14 cellular contexts compared by ENCODE assay signal in genomic region chr5:173243808-173244305, GRCh38. TPM values are rescaled to one million over a fixed set of nuclear protein-coding genes. Genes with fewer than 3 reads are reported as not detected.
DNase-seq lines count a peak whose midpoint lies in the region; ATAC-seq and TF ChIP-seq lines count a peak whose summit lies in the region.
"Had no signal": no experiment of that assay in that cellular context is flagged by ENCODE, and none has a peak within 500 bp of the region (broad histone marks: within the 10 kb centered on the region; RNA-seq: fewer than 3 reads in every experiment).

No MANE protein-coding gene starts in this region.

- ATAC-seq in heart left ventricle (peak in 3 of 4 donors; percentile 11 to 29 (median 16)), left lung (no peak)
- ATAC-seq: sciatic nerve had no signal

- TF ChIP-seq CTCF in heart left ventricle (IDR thresholded peaks at IDR 0.05), result no peak
- no peak for TF ChIP-seq CTCF in left lung (IDR thresholded peaks at IDR 0.05)

- H3K9me3 ChIP-seq in heart left ventricle (no peaks in the 10 kb centered on the region), trophoblast cell (ENCODE audit: insufficient read depth, low read depth, low read length) (peaks cover 7% of the 10 kb centered on the region), left lung (no peaks in the 10 kb centered on the region), Karpas-422 (ENCODE audit: low read length) (no peaks in the 10 kb centered on the region)

- H3K79me2 ChIP-seq in trophoblast cell (ENCODE audit: control insufficient read depth, insufficient read depth, low read length, poor library complexity), result no peaks in the 10 kb centered on the region
- H3K79me2 ChIP-seq in Karpas-422 (ENCODE audit: low read length), result no peaks in the 10 kb centered on the region

- no peak overlapping the region for H2BK120ac ChIP-seq in trophoblast cell (ENCODE audit: insufficient read depth, low read length, poor library complexity)

- peaks cover 11% of the 10 kb centered on the region for H3K4me1 Mint-ChIP-seq in T-helper 2 cell treated with Interferon-gamma antibody and Interleukin-4, amounts not matched to agents 5 μg/mL and 100 μg/mL, for 36 hours (ENCODE audit: low read depth)

- no peaks in the 10 kb centered on the region for H3K9me3 Mint-ChIP-seq in T-helper 2 cell treated with Interferon-gamma antibody and Interleukin-4, amounts not matched to agents 5 μg/mL and 100 μg/mL, for 36 hours

- H3K23ac ChIP-seq in trophoblast cell (ENCODE audit: low read length), result no peak overlapping the region

- H3K18ac ChIP-seq in trophoblast cell (ENCODE audit: low read length), result no peak overlapping the region

- peak overlapping the region; percentile 41 for H3K4me3 Mint-ChIP-seq in T-helper 2 cell treated with Interferon-gamma antibody and Interleukin-4, amounts not matched to agents 5 μg/mL and 100 μg/mL, for 36 hours

- H3K4me2 ChIP-seq in trophoblast cell (ENCODE audit: low read length) (peak overlapping the region; percentile 5), Karpas-422 (ENCODE audit: low read depth, low read length, poor library complexity, severe bottlenecking) (no peak overlapping the region)

- H3K27me3 Mint-ChIP-seq in T-helper 2 cell treated with Interferon-gamma antibody and Interleukin-4, amounts not matched to agents 5 μg/mL and 100 μg/mL, for 36 hours (ENCODE audit: low read depth), result peaks cover 94% of the 10 kb centered on the region

- H3K36me3 ChIP-seq in heart left ventricle, result no peaks in the 10 kb centered on the region
- H3K36me3 ChIP-seq in trophoblast cell (ENCODE audit: control insufficient read depth in 1 of 2, insufficient read depth in 2 of 2, low read length in 2 of 2), result no peaks in the 10 kb centered on the region
- no peaks in the 10 kb centered on the region for H3K36me3 ChIP-seq in left lung
- no peaks in the 10 kb centered on the region for H3K36me3 ChIP-seq in Karpas-422 (ENCODE audit: insufficient read depth, low read length)

- intact Hi-C loops in heart left ventricle (cut with DNase I), result loop anchor here in 5 of 10 donors (1.0 to 5.0 kb wide), 3 partner anchors 33 to 35 kb away; no protein-coding TSS in a partner anchor
- intact Hi-C loops in left lung (cut with DNase I), result no loop called here

- H3K36me3 Mint-ChIP-seq in T-helper 2 cell treated with Interferon-gamma antibody and Interleukin-4, amounts not matched to agents 5 μg/mL and 100 μg/mL, for 36 hours (ENCODE audit: low read depth), result peaks cover 1% of the 10 kb centered on the region

- H3K4ac ChIP-seq in trophoblast cell (ENCODE audit: low read depth, low read length), result no peak overlapping the region

- H4K91ac ChIP-seq in trophoblast cell (ENCODE audit: low read depth, low read length), result no peak overlapping the region

- TF ChIP-seq POLR2A in heart left ventricle (IDR thresholded peaks at IDR 0.05), result no peak

- H3K9me2 ChIP-seq in Karpas-422 (replicated peaks; ENCODE audit: insufficient read depth, low read length), result no peaks in the 10 kb centered on the region

- H4K20me1 ChIP-seq in Karpas-422 (ENCODE audit: insufficient read depth, low read depth, low read length), result no peaks in the 10 kb centered on the region

- peak overlapping the region; percentile 76 to 98 (median 90) for H3K27ac ChIP-seq in heart left ventricle
- no peak overlapping the region for H3K27ac ChIP-seq in trophoblast cell (ENCODE audit: low read depth, low read length)
- no peak overlapping the region for H3K27ac ChIP-seq in left lung
- H3K27ac ChIP-seq in Karpas-422 (ENCODE audit: low read length), result no peak overlapping the region

- H3K4me3 ChIP-seq in heart left ventricle (peak overlapping the region; percentile 37 to 60 (median 48)), trophoblast cell (ENCODE audit: low read depth, low read length) (no peak overlapping the region), left lung (no peak overlapping the region), Karpas-422 (ENCODE audit: low read length) (no peak overlapping the region)
- H3K4me3 ChIP-seq: lung had no signal

- no peak for DNase-seq in T-helper 2 cell treated with Interferon-gamma antibody and Interleukin-4, amounts not matched to agents 5 μg/mL and 100 μg/mL, for 36 hours (ENCODE audit: low spot score)
- DNase-seq in T-helper 2 cell (no peak), M059J (ENCODE audit: low read depth) (peak; percentile 12), heart left ventricle (peak in 3 of 5 donors; percentile 49 to 61 (median 50)), trophoblast cell (peak in 1 of 2 donors; percentile 8), left lung (no peak), NCI-H446 (lab: John Stamatoyannopoulos, UW) (no peak), Karpas-422 (no peak)
- DNase-seq: cerebellar nuclear complex, KBM-7, NCI-H345 had no signal

- no peak overlapping the region for H4K12ac ChIP-seq in trophoblast cell (ENCODE audit: low read depth, low read length)

- H3K9ac ChIP-seq in trophoblast cell (ENCODE audit: low read length), result no peak overlapping the region
- no peak overlapping the region for H3K9ac ChIP-seq in Karpas-422 (ENCODE audit: low read length)

- peaks cover 0 to 50% (median 9%) of the 10 kb centered on the region in 12 donors for H3K4me1 ChIP-seq in heart left ventricle
- H3K4me1 ChIP-seq in trophoblast cell (ENCODE audit: control insufficient read depth in 1 of 2, insufficient read depth in 2 of 2, low read length in 2 of 2), result peaks cover 7 to 9% of the 10 kb centered on the region in 2 experiments
- H3K4me1 ChIP-seq in left lung, result peaks cover under 1 to 4% of the 10 kb centered on the region in 2 donors
- peaks cover 6% of the 10 kb centered on the region for H3K4me1 ChIP-seq in Karpas-422 (ENCODE audit: low read length)

- no peak overlapping the region for H2BK5ac ChIP-seq in trophoblast cell (ENCODE audit: low read depth, low read length, poor library complexity)

- H3K27me3 ChIP-seq in heart left ventricle (peaks cover 7 to 99% (median 47%) of the 10 kb centered on the region in 9 donors), trophoblast cell (ENCODE audit: insufficient read depth, low read length) (peaks cover 74% of the 10 kb centered on the region), left lung (peaks cover 92 to 100% of the 10 kb centered on the region in 2 donors), Karpas-422 (ENCODE audit: low read length) (no peaks in the 10 kb centered on the region)

- no peak overlapping the region for H3K27ac Mint-ChIP-seq in T-helper 2 cell treated with Interferon-gamma antibody and Interleukin-4, amounts not matched to agents 5 μg/mL and 100 μg/mL, for 36 hours

- no peak overlapping the region for H2AFZ ChIP-seq in trophoblast cell (ENCODE audit: insufficient read depth, low read length, poor library complexity)
- no peak overlapping the region for H2AFZ ChIP-seq in Karpas-422 (ENCODE audit: low read length)

- H4K8ac ChIP-seq in trophoblast cell (ENCODE audit: low read depth, low read length), result no peak overlapping the region

- no peak overlapping the region for H3K14ac ChIP-seq in trophoblast cell (ENCODE audit: low read length)

- no peaks in the 10 kb centered on the region for H3K79me1 ChIP-seq in trophoblast cell (ENCODE audit: low read length)

- 1 to 3% (median 1%) methylated on average over 21 to 44 of the region's 44 CpGs for WGBS in heart left ventricle, 4 donors
- WGBS in trophoblast cell (ENCODE audit: extremely low coverage, insufficient coverage, insufficient read length), result no CpG with 5 or more reads among the region's 44 CpGs

- no peak overlapping the region for H2BK12ac ChIP-seq in trophoblast cell (ENCODE audit: low read length)

- H2AK5ac ChIP-seq in trophoblast cell (ENCODE audit: low read length), result no peak overlapping the region

RNA-seq across cellular contexts. Expression of gene NKX2-5, which starts 8.9 kb away (rescaled TPM):
- not detected in 2 replicates for total RNA-seq in M059J (2014; rRNA removed; shearing (Covaris generic))
- total RNA-seq in heart left ventricle (100 to 1,000 TPM; 132 to 451 (median 247) TPM), left lung (not detected)
- 100 to 1,000 TPM; 153 to 356 TPM for polyA plus RNA-seq in heart left ventricle
- 0.03 TPM in 2 replicates for polyA plus RNA-seq in trophoblast cell (2013)
- not detected in 2 replicates for total RNA-seq in Karpas-422 (2014; rRNA removed; shearing (Covaris generic); ENCODE audit: low replicate concordance)
- total RNA-seq: G401, lung, sciatic nerve had no signal
- polyA plus RNA-seq: lung had no signal

Comparison
In these comparisons a context has a peak if more than half of its experiments do, and no peak if none do; other contexts are left out.
1. DNase-seq: peak in M059J (single experiment) and heart left ventricle (3 of 5); none in T-helper 2 cell treated with Interferon-gamma antibody and Interleukin-4, amounts not matched to agents 5 μg/mL and 100 μg/mL, for 36 hours (single experiment), T-helper 2 cell (0 of 5), left lung (0 of 2), NCI-H446 (0 of 2) and Karpas-422 (single experiment).
2. H3K27ac ChIP-seq: peak in heart left ventricle (12 of 12); none in trophoblast cell (single experiment), left lung (0 of 2) and Karpas-422 (single experiment).
3. H3K4me3 ChIP-seq: peak in heart left ventricle (12 of 12); none in trophoblast cell (single experiment), left lung (0 of 2) and Karpas-422 (single experiment).
4. RNA of gene NKX2-5, which starts 8.9 kb away (total RNA-seq): 132 to 451 TPM in heart left ventricle; not detected in M059J, not detected in left lung and not detected in Karpas-422; every median in the first group is over 100 times any median in the second.